ENCODE assay signal across 17 cellular contexts in the genomic region with DNA sequence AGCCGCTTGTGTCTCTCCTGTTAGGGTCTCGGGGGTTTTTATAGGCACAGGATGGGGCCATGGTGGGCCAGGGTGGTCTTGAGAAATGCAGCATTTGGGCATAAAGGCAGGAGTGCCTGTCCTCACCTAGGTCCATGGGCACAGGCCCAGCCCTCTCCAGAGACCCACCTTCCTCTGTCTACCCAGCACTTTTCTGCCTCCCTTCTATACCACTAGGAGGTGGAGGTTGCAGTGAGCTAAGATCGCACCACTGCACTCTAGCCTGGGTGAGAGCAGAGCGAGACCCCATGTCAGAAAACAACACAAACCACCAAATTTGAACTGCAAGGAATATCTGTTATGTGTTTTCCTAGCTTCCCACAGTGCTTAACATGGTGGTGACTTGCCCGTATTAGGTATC.
"Had no signal": no experiment of that assay in that cellular context is flagged by ENCODE, and none has a peak within 500 bp of the region (broad histone marks: within the 10 kb centered on the region; RNA-seq: fewer than 3 reads in every experiment).

No MANE protein-coding gene starts in this region.

- H3K27ac ChIP-seq: body of pancreas, hepatocyte, thyroid gland, vagina, WERI-Rb-1 had no signal

- H3K9me3 Mint-ChIP-seq: activated naive CD4-positive, alpha-beta T cell treated with anti-CD3 and anti-CD28 coated beads, Interleukin-2, amount 10 ng/mL, durations not matched to agents 7 days and 5 days; activated T-helper 17 cell treated with anti-CD3 and anti-CD28 coated beads, Interleukin-2, amount 50 U/mL, for 72 hours; effector memory CD8-positive, alpha-beta T cell had no signal

- H3K4me3 Mint-ChIP-seq: activated naive CD4-positive, alpha-beta T cell treated with anti-CD3 and anti-CD28 coated beads, Interleukin-2, amount 10 ng/mL, durations not matched to agents 7 days and 5 days; activated T-helper 17 cell treated with anti-CD3 and anti-CD28 coated beads, Interleukin-2, amount 50 U/mL, for 72 hours; effector memory CD8-positive, alpha-beta T cell had no signal

- H3K4me1 ChIP-seq: body of pancreas, thyroid gland, vagina had no signal

- H2AFZ ChIP-seq: hepatocyte had no signal

- H3K9me3 ChIP-seq: body of pancreas, thyroid gland, vagina had no signal

- DNase-seq: activated CD4-positive, alpha-beta T cell treated with anti-CD3 and anti-CD28 coated beads for 48 hours; activated CD8-positive, alpha-beta memory T cell treated with anti-CD3 and anti-CD28 coated beads for 24 hours; activated naive CD4-positive, alpha-beta T cell treated with anti-CD3 and anti-CD28 coated beads, Interleukin-2, amount 10 ng/mL, durations not matched to agents 7 days and 5 days; body of pancreas; central memory CD4-positive, alpha-beta T cell; cortex of kidney; effector memory CD8-positive, alpha-beta T cell; kidney; left ventricle myocardium superior; stimulated activated CD4-positive, alpha-beta T cell treated with anti-CD3 and anti-CD28 coated beads, Interleukin-15, amount 100 ng/mL, for 24 hours; stimulated activated CD4-positive, alpha-beta T cell treated with anti-CD3 and anti-CD28 coated beads, Interleukin-4, amount 100 ng/mL, for 24 hours; T1000; thyroid gland; WERI-Rb-1 had no signal

- H3K27me3 ChIP-seq: body of pancreas, hepatocyte, thyroid gland, vagina had no signal

- H3K27me3 Mint-ChIP-seq: activated naive CD4-positive, alpha-beta T cell treated with anti-CD3 and anti-CD28 coated beads, Interleukin-2, amount 10 ng/mL, durations not matched to agents 7 days and 5 days; activated T-helper 17 cell treated with anti-CD3 and anti-CD28 coated beads, Interleukin-2, amount 50 U/mL, for 72 hours; effector memory CD8-positive, alpha-beta T cell had no signal

- H3K4me3 ChIP-seq: body of pancreas, hepatocyte, thyroid gland, vagina had no signal

- H3K27ac Mint-ChIP-seq: activated naive CD4-positive, alpha-beta T cell treated with anti-CD3 and anti-CD28 coated beads, Interleukin-2, amount 10 ng/mL, durations not matched to agents 7 days and 5 days; activated T-helper 17 cell treated with anti-CD3 and anti-CD28 coated beads, Interleukin-2, amount 50 U/mL, for 72 hours had no signal

- H3K36me3 ChIP-seq: thyroid gland, vagina, WERI-Rb-1 had no signal

- ATAC-seq: activated T-helper 17 cell treated with anti-CD3 and anti-CD28 coated beads, Interleukin-2, amount 50 U/mL, for 72 hours; body of pancreas; effector memory CD8-positive, alpha-beta T cell; left ventricle myocardium superior had no signal

- H3K4me2 ChIP-seq: hepatocyte had no signal
